20 cellular contexts compared by ENCODE assay signal in the genomic region with DNA sequence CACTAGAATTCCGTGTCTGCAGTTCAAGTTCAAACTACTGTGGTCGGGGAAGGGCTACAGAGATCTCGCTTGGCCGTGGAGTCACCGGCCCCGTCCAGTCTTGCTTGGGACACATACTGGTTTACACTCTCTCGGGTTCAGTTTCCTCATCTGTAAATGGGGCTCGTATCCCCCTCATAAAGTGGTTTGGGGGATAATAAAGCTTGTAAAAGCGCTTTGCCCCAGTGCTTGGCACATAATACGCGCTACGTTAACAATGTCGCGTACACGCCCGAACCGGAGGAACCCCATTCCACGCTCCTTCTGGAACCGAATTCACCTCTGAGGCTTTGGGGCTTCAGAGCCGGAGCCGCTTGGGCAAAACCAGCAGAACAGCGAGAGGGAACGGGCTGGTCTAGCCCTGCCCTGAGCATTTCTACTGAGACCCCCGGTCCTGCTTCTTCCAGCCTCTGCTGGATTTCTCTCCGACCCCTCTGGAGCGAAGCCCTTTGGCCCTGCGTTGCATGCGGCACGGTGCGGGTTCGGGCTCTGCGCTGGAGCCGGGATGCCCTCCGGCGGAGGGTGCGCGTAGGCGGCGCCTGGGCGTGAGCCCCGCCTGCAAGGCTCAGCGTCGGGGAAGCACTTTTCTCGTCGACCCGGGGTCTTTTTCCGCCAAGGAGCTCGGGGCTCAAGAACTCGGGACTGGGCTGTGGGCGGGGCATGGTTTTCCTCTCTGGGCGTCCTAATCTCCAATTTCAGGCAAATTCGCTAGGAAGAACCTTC. TPM values are rescaled to one million over a fixed set of nuclear protein-coding genes. Genes with fewer than 3 reads are reported as not detected.
DNase-seq lines count a peak whose midpoint lies in the region; ATAC-seq, FAIRE-seq and TF ChIP-seq lines count a peak whose summit lies in the region.
"Had no signal": no experiment of that assay in that cellular context is flagged by ENCODE, and none has a peak within 500 bp of the region (broad histone marks: within the 10 kb centered on the region; RNA-seq: fewer than 3 reads in every experiment).

No MANE protein-coding gene starts in this region.

- no peak for DNase-seq in activated T-helper 1 cell treated with anti-CD3 and anti-CD28 coated beads, Interleukin-12 subunit alpha, Interleukin-12 subunit beta, Interleukin-2, Interleukin-4 antibody, amounts not matched to agents 30 ng/mL and 10 ng/mL and 1 ng/mL, durations not matched to agents 14 hours and 24 hours and 36 hours (ENCODE audit: low spot score)
- DNase-seq in islet precursor cell (peak; percentile 75), brain microvascular endothelial cell (no peak), OCI-M2 (lab: John Stamatoyannopoulos, UW; ENCODE audit: unreplicated experiment) (no peak), psoas muscle (no peak), hippocampal formation (lab: John Stamatoyannopoulos, UW) (no peak)
- DNase-seq: aorta; C1 segment of cervical spinal cord; effector CD4-positive, alpha-beta T cell; foreskin melanocyte; GDM1; kidney; right cardiac atrium; stimulated activated CD4-positive, alpha-beta T cell treated with anti-CD3 and anti-CD28 coated beads, Interleukin-4, amount 100 ng/mL, for 24 hours; stimulated activated naive CD4-positive, alpha-beta T cell had no signal

- no peaks in the 10 kb centered on the region for H3K79me2 ChIP-seq in ACC112 (ENCODE audit: control insufficient read depth, insufficient read depth, low read length, unreplicated experiment)

- no peak overlapping the region for H3K4me3 Mint-ChIP-seq in activated T-helper 1 cell treated with anti-CD3 and anti-CD28 coated beads, Interleukin-12 subunit alpha, Interleukin-12 subunit beta, Interleukin-2, Interleukin-4 antibody, amounts not matched to agents 30 ng/mL and 10 ng/mL and 1 ng/mL, durations not matched to agents 14 hours and 24 hours and 36 hours

- 6 to 13% (median 9%) methylated on average over 50 to 52 of the region's 52 CpGs for WGBS in psoas muscle, 3 donors

- H3K27me3 ChIP-seq in ACC112 (ENCODE audit: insufficient read depth, low read length) (peaks cover 92% of the 10 kb centered on the region), brain microvascular endothelial cell (replicated peaks) (peaks cover 84% of the 10 kb centered on the region), psoas muscle (ENCODE audit: insufficient read depth in 3 of 3, low read length in 2 of 3) (peaks cover 4 to 92% (median 41%) of the 10 kb centered on the region in 3 donors)

- TF ChIP-seq CTCF in brain microvascular endothelial cell (IDR thresholded peaks at IDR 0.05; ENCODE audit: low read depth, low read length, missing control alignments), result no peak
- TF ChIP-seq CTCF in psoas muscle (IDR thresholded peaks at IDR 0.05), result no peak

- in situ Hi-C loops in brain microvascular endothelial cell (cut with HindIII; ENCODE audit: low pct_ligation_motif_present, low sequenced_read_pairs), result no loop called here

- H3K36me3 Mint-ChIP-seq in activated T-helper 1 cell treated with anti-CD3 and anti-CD28 coated beads, Interleukin-12 subunit alpha, Interleukin-12 subunit beta, Interleukin-2, Interleukin-4 antibody, amounts not matched to agents 30 ng/mL and 10 ng/mL and 1 ng/mL, durations not matched to agents 14 hours and 24 hours and 36 hours (ENCODE audit: low read depth), result no peaks in the 10 kb centered on the region

- no peak overlapping the region for H2AFZ ChIP-seq in ACC112 (ENCODE audit: low read length, unreplicated experiment)

- H3K4me1 ChIP-seq in ACC112 (ENCODE audit: control insufficient read depth, insufficient read depth, low read length, unreplicated experiment), result peaks cover 9% of the 10 kb centered on the region
- no peaks in the 10 kb centered on the region for H3K4me1 ChIP-seq in psoas muscle

- H3K27ac ChIP-seq in ACC112 (ENCODE audit: low read depth, low read length), result no peak overlapping the region
- H3K27ac ChIP-seq in brain microvascular endothelial cell, result no peak overlapping the region
- no peak overlapping the region for H3K27ac ChIP-seq in psoas muscle
- H3K27ac ChIP-seq: vagina had no signal

- H3K9me3 ChIP-seq in psoas muscle, result no peaks in the 10 kb centered on the region
- H3K9me3 ChIP-seq: vagina had no signal

- FAIRE-seq in G401.6 (lab: Jason Lieb, UNC), result peak; percentile 96
- FAIRE-seq: H54, kidney had no signal

- H3K36me3 ChIP-seq in ACC112 (ENCODE audit: insufficient read depth, low read length) (no peaks in the 10 kb centered on the region), brain microvascular endothelial cell (replicated peaks) (no peaks in the 10 kb centered on the region), psoas muscle (ENCODE audit: insufficient read depth in 1 of 2, low read depth in 1 of 2) (no peaks in the 10 kb centered on the region)
- H3K36me3 ChIP-seq: vagina had no signal

- peak overlapping the region; percentile 68 for H3K27ac Mint-ChIP-seq in activated T-helper 1 cell treated with anti-CD3 and anti-CD28 coated beads, Interleukin-12 subunit alpha, Interleukin-12 subunit beta, Interleukin-2, Interleukin-4 antibody, amounts not matched to agents 30 ng/mL and 10 ng/mL and 1 ng/mL, durations not matched to agents 14 hours and 24 hours and 36 hours

- intact Hi-C loops in activated T-helper 1 cell treated with anti-CD3 and anti-CD28 coated beads, Interleukin-12 subunit alpha, Interleukin-12 subunit beta, Interleukin-2, Interleukin-4 antibody, amounts not matched to agents 30 ng/mL and 10 ng/mL and 1 ng/mL, durations not matched to agents 14 hours and 24 hours and 36 hours (cut with micrococcal nuclease), result loop anchor here (10.0 kb wide), 1 partner anchor 420 kb away; no protein-coding TSS in a partner anchor
- intact Hi-C loops in psoas muscle (cut with DNase I), result no loop called here

- H3K4me1 Mint-ChIP-seq in activated T-helper 1 cell treated with anti-CD3 and anti-CD28 coated beads, Interleukin-12 subunit alpha, Interleukin-12 subunit beta, Interleukin-2, Interleukin-4 antibody, amounts not matched to agents 30 ng/mL and 10 ng/mL and 1 ng/mL, durations not matched to agents 14 hours and 24 hours and 36 hours (ENCODE audit: low read depth), result peaks cover 10% of the 10 kb centered on the region

- no peak for ATAC-seq in psoas muscle
- ATAC-seq: right cardiac atrium had no signal

- no peaks in the 10 kb centered on the region for H3K9me3 Mint-ChIP-seq in activated T-helper 1 cell treated with anti-CD3 and anti-CD28 coated beads, Interleukin-12 subunit alpha, Interleukin-12 subunit beta, Interleukin-2, Interleukin-4 antibody, amounts not matched to agents 30 ng/mL and 10 ng/mL and 1 ng/mL, durations not matched to agents 14 hours and 24 hours and 36 hours

- H3K4me3 ChIP-seq in ACC112 (ENCODE audit: low read depth, low read length) (peak overlapping the region; percentile 23; the same call in 1 of the 2 replicates), brain microvascular endothelial cell (ENCODE audit: low read depth, low read length) (no peak overlapping the region), psoas muscle (no peak overlapping the region)

- H3K27me3 Mint-ChIP-seq in activated T-helper 1 cell treated with anti-CD3 and anti-CD28 coated beads, Interleukin-12 subunit alpha, Interleukin-12 subunit beta, Interleukin-2, Interleukin-4 antibody, amounts not matched to agents 30 ng/mL and 10 ng/mL and 1 ng/mL, durations not matched to agents 14 hours and 24 hours and 36 hours (ENCODE audit: insufficient read depth), result peaks cover 89% of the 10 kb centered on the region

RNA-seq across cellular contexts. Expression of a gene that starts 26.1 kb away (rescaled TPM):
- not detected in 2 replicates for total RNA-seq in activated T-helper 1 cell treated with anti-CD3 and anti-CD28 coated beads, Interleukin-12 subunit alpha, Interleukin-12 subunit beta, Interleukin-2, Interleukin-4 antibody, amounts not matched to agents 30 ng/mL and 10 ng/mL and 1 ng/mL, durations not matched to agents 14 hours and 24 hours and 36 hours
- not detected for total RNA-seq in psoas muscle
- not detected for polyA plus RNA-seq in psoas muscle
- total RNA-seq: aorta, kidney, right cardiac atrium had no signal
- polyA plus RNA-seq: right cardiac atrium had no signal

RNA-seq across cellular contexts. Expression of a gene that starts 31.7 kb away (rescaled TPM):
- total RNA-seq in activated T-helper 1 cell treated with anti-CD3 and anti-CD28 coated beads, Interleukin-12 subunit alpha, Interleukin-12 subunit beta, Interleukin-2, Interleukin-4 antibody, amounts not matched to agents 30 ng/mL and 10 ng/mL and 1 ng/mL, durations not matched to agents 14 hours and 24 hours and 36 hours, result not detected in 2 replicates
- total RNA-seq in psoas muscle, result not detected
- polyA plus RNA-seq in psoas muscle, result not detected
- total RNA-seq: aorta, kidney, right cardiac atrium, vagina had no signal
- polyA plus RNA-seq: aorta, right cardiac atrium had no signal

RNA-seq across cellular contexts. Expression of a gene that starts 32.4 kb away (rescaled TPM):
- not detected in 2 replicates for total RNA-seq in activated T-helper 1 cell treated with anti-CD3 and anti-CD28 coated beads, Interleukin-12 subunit alpha, Interleukin-12 subunit beta, Interleukin-2, Interleukin-4 antibody, amounts not matched to agents 30 ng/mL and 10 ng/mL and 1 ng/mL, durations not matched to agents 14 hours and 24 hours and 36 hours
- total RNA-seq in psoas muscle, result not detected
- not detected for polyA plus RNA-seq in psoas muscle
- total RNA-seq: aorta, kidney, right cardiac atrium, SK-MEL-5 had no signal
- polyA plus RNA-seq: right cardiac atrium had no signal
